Comparison of ENCODE assay signal across 15 cellular contexts in genomic region chr10:107692072-107692471, GRCh38.
"Had no signal": no experiment of that assay in that cellular context is flagged by ENCODE, and none has a peak within 500 bp of the region (broad histone marks: within the 10 kb centered on the region; RNA-seq: fewer than 3 reads in every experiment).

No MANE protein-coding gene starts in this region.

- H3K36me3 Mint-ChIP-seq: activated CD8-positive, alpha-beta memory T cell treated with anti-CD3 and anti-CD28 coated beads, Interleukin-2, amount 10 ng/mL, durations not matched to agents 7 days and 5 days; activated naive CD8-positive, alpha-beta T cell treated with anti-CD3 and anti-CD28 coated beads for 36 hours; type B pancreatic cell had no signal

- ATAC-seq: activated CD8-positive, alpha-beta memory T cell treated with anti-CD3 and anti-CD28 coated beads, Interleukin-2, amount 10 ng/mL, durations not matched to agents 7 days and 5 days; activated T-cell treated with anti-CD3 and anti-CD28 coated beads, Interleukin-2, amount 50 U/mL, for 4 hours; heart right ventricle; stimulated activated naive CD8-positive, alpha-beta T cell treated with anti-CD3 and anti-CD28 coated beads, Interleukin-15, Interleukin-2, amounts not matched to agents 100 U/mL and 50 U/mL, for 24 hours had no signal

- H3K9me3 Mint-ChIP-seq: nephron progenitor cell, type B pancreatic cell had no signal

- H3K27ac Mint-ChIP-seq: activated CD8-positive, alpha-beta memory T cell treated with anti-CD3 and anti-CD28 coated beads, Interleukin-2, amount 10 ng/mL, durations not matched to agents 7 days and 5 days; activated naive CD8-positive, alpha-beta T cell treated with anti-CD3 and anti-CD28 coated beads for 36 hours; nephron progenitor cell; type B pancreatic cell had no signal

- H3K27me3 Mint-ChIP-seq: activated CD8-positive, alpha-beta memory T cell treated with anti-CD3 and anti-CD28 coated beads, Interleukin-2, amount 10 ng/mL, durations not matched to agents 7 days and 5 days; activated naive CD8-positive, alpha-beta T cell treated with anti-CD3 and anti-CD28 coated beads for 36 hours had no signal

- H3K4me1 Mint-ChIP-seq: activated CD8-positive, alpha-beta memory T cell treated with anti-CD3 and anti-CD28 coated beads, Interleukin-2, amount 10 ng/mL, durations not matched to agents 7 days and 5 days; activated naive CD8-positive, alpha-beta T cell treated with anti-CD3 and anti-CD28 coated beads for 36 hours; nephron progenitor cell had no signal

- H3K4me3 Mint-ChIP-seq: activated CD8-positive, alpha-beta memory T cell treated with anti-CD3 and anti-CD28 coated beads, Interleukin-2, amount 10 ng/mL, durations not matched to agents 7 days and 5 days; activated naive CD8-positive, alpha-beta T cell treated with anti-CD3 and anti-CD28 coated beads for 36 hours; activated T-cell treated with anti-CD3 and anti-CD28 coated beads, Interleukin-2, amount 50 U/mL, for 4 hours; nephron progenitor cell; type B pancreatic cell had no signal

- DNase-seq: activated CD4-positive, alpha-beta T cell treated with anti-CD3 and anti-CD28 coated beads, Interleukin-2, amount 50 U/mL, for 4 hours; activated CD8-positive, alpha-beta memory T cell treated with anti-CD3 and anti-CD28 coated beads, Interleukin-2, amount 10 ng/mL, durations not matched to agents 7 days and 5 days; activated gamma-delta T cell; activated naive CD8-positive, alpha-beta T cell treated with anti-CD3 and anti-CD28 coated beads for 36 hours; activated T-cell treated with anti-CD3 and anti-CD28 coated beads, Interleukin-2, amount 50 U/mL, for 4 hours; brain microvascular endothelial cell; effector memory CD4-positive, alpha-beta T cell; heart right ventricle; kidney; left ventricle myocardium inferior; mesenchymal stem cell; nephron progenitor cell; stimulated activated CD4-positive, alpha-beta T cell treated with anti-CD3 and anti-CD28 coated beads, Interleukin-12 subunit alpha, Interleukin-12 subunit beta, amount 100 ng/mL, for 4 hours; stimulated activated naive CD8-positive, alpha-beta T cell treated with anti-CD3 and anti-CD28 coated beads, Interleukin-15, Interleukin-2, amounts not matched to agents 100 U/mL and 50 U/mL, for 24 hours had no signal
